In genomic region chr3:114527036-114527644, GRCh38 we compare ENCODE assay signal across 9 cellular contexts.
DNase-seq lines count a peak whose midpoint lies in the region; ATAC-seq, FAIRE-seq and TF ChIP-seq lines count a peak whose summit lies in the region.
"Had no signal": no experiment of that assay in that cellular context is flagged by ENCODE, and none has a peak within 500 bp of the region (broad histone marks: within the 10 kb centered on the region; RNA-seq: fewer than 3 reads in every experiment).

No MANE protein-coding gene starts in this region.

- RAD21 ChIA-PET in GM12878 (lab: Charles Lee; ENCODE audit: unreplicated experiment), result no interaction called here

- intact Hi-C loops in GM12878 (cut with micrococcal nuclease; ENCODE audit: unreplicated experiment) (loop anchor here (10.0 kb wide), 2 partner anchors 142 to 288 kb away; no protein-coding TSS in a partner anchor), left colon (cut with DNase I, micrococcal nuclease) (no loop called here)

- H3K27me3 ChIP-seq in DOHH2 (ENCODE audit: control insufficient read depth, low read length), result no peaks in the 10 kb centered on the region
- no peaks in the 10 kb centered on the region for H3K27me3 ChIP-seq in GM12878 (replicated peaks in 1 of 2; ENCODE audit: control insufficient read depth in 2 of 2, insufficient read depth in 2 of 2, low read length in 1 of 2)

- ATAC-seq in HG03432 (IDR thresholded peaks at IDR 0.05; ENCODE audit: unreplicated experiment) (peak; percentile 59), GM12878 (peak; percentile 70), memory B cell (ENCODE audit: low read depth) (peak; percentile 38), left colon (no peak), esophagus mucosa (no peak)

- H3K4me3 ChIP-seq in DOHH2 (ENCODE audit: low read length) (no peak overlapping the region), GM12878 (no peak overlapping the region)
- H3K4me3 ChIP-seq: skin epidermis had no signal

- no peak overlapping the region for H3K9ac ChIP-seq in GM12878 (ENCODE audit: control insufficient read depth, insufficient read depth, low read length)

- POLR2A ChIA-PET in GM12878 (lab: Charles Lee), result no interaction called here

- peak; percentile 61 for TF ChIP-seq RAD21 in GM12878 (IDR thresholded peaks at IDR 0.05; ENCODE audit: insufficient read depth, low read depth, low read length)

- no peak for TF ChIP-seq EP300 in GM12878 (IDR thresholded peaks at IDR 0.05; ENCODE audit: borderline replicate concordance in 1 of 2, control insufficient read depth in 1 of 2, low read depth in 2 of 2, low read length in 2 of 2)

- H3K27me3 Mint-ChIP-seq in memory B cell, result no peaks in the 10 kb centered on the region

- H3K4me1 ChIP-seq in DOHH2 (ENCODE audit: control insufficient read depth, low read length) (peaks cover 4% of the 10 kb centered on the region), GM12878 (ENCODE audit: control insufficient read depth, insufficient read depth, low read length) (no peaks in the 10 kb centered on the region)

- H3K36me3 ChIP-seq in DOHH2 (ENCODE audit: control insufficient read depth, low read length) (no peaks in the 10 kb centered on the region), GM12878 (ENCODE audit: control insufficient read depth in 2 of 2, insufficient read depth in 2 of 2, low read length in 1 of 2) (no peaks in the 10 kb centered on the region)

- CTCF ChIA-PET in GM12878 (lab: Yijun Ruan, JAX), result interaction anchor here (1.1 to 1.3 kb wide), 7 partner anchors 16 to 58 kb away, joined by 3 to 4 read pairs (median 4); no protein-coding TSS in a partner anchor

- H2AFZ ChIP-seq in GM12878 (ENCODE audit: control insufficient read depth, low read depth, low read length), result no peak overlapping the region

- 50% methylated on average over 1 of the region's 1 CpG for WGBS in GM12878 (ENCODE audit: insufficient coverage, insufficient replicate concordance, low lambda C conversion rate, missing lambda C conversion rate)

- H3K79me2 ChIP-seq in DOHH2 (ENCODE audit: control insufficient read depth, low read length) (no peaks in the 10 kb centered on the region), GM12878 (ENCODE audit: control insufficient read depth, insufficient read depth, low read length) (no peaks in the 10 kb centered on the region)

- no peak overlapping the region for H3K4me2 ChIP-seq in DOHH2 (ENCODE audit: low read length)
- H3K4me2 ChIP-seq in GM12878 (ENCODE audit: control insufficient read depth, insufficient read depth), result no peak overlapping the region

- DNase-seq in GM12878 (ENCODE audit: low read depth, low spot score), result no peak
- DNase-seq in memory B cell (ENCODE audit: low spot score in 2 of 2), result no peak
- DNase-seq in left colon, result no peak
- no peak for DNase-seq in ecto neural progenitor cell (ENCODE audit: low spot score)
- no peak for DNase-seq in activated naive CD4-positive, alpha-beta T cell treated with Interleukin-2 at 50 U/mL for 16 hours

- no TSS peak for BruUV-seq in GM12878 (replicated peaks; lab: Mats Ljungman, UMichigan)

- H3K9me2 ChIP-seq in DOHH2 (replicated peaks; ENCODE audit: control insufficient read depth, low read length), result no peaks in the 10 kb centered on the region

- H3K27ac Mint-ChIP-seq in memory B cell, result no peak overlapping the region

- TF ChIP-seq CTCF in DOHH2 (IDR thresholded peaks at IDR 0.05; ENCODE audit: low read depth, low read length, poor library complexity, severe bottlenecking) (peak; percentile 55), GM12878 (IDR thresholded peaks at IDR 0.05 in 2 of 3, conservative IDR thresholded peaks at IDR 0.05 in 1 of 3; ENCODE audit: control insufficient read depth in 2 of 3, extremely low read depth in 1 of 3, insufficient read depth in 1 of 3, low read depth in 3 of 3, low read length in 3 of 3) (peak; percentile 39 to 65 (median 57); a peak in 5 of 6 replicates)

- in situ Hi-C loops in GM12878 (cut with MboI), result no loop called here

- H3F3A ChIP-seq in DOHH2 (ENCODE audit: control insufficient read depth, insufficient read depth), result no peaks in the 10 kb centered on the region

- H3K4me3 Mint-ChIP-seq in memory B cell, result no peak overlapping the region

- H3K27ac ChIP-seq in DOHH2 (ENCODE audit: low read depth, low read length) (no peak overlapping the region), GM12878 (ENCODE audit: control insufficient read depth, insufficient read depth) (no peak overlapping the region)
- H3K27ac ChIP-seq: skin epidermis had no signal

- H4K20me1 ChIP-seq in DOHH2 (ENCODE audit: control insufficient read depth, insufficient read depth, low read depth, low read length), result no peaks in the 10 kb centered on the region
- H4K20me1 ChIP-seq in GM12878 (ENCODE audit: control insufficient read depth, insufficient read depth), result no peaks in the 10 kb centered on the region

- H3K9me3 ChIP-seq in DOHH2 (ENCODE audit: control insufficient read depth, insufficient read depth, low read length), result no peaks in the 10 kb centered on the region
- H3K9me3 ChIP-seq in GM12878 (replicated peaks; ENCODE audit: control insufficient read depth, insufficient read depth, low read length), result no peaks in the 10 kb centered on the region; the same call in 2 of the 3 replicates

- FAIRE-seq in GM12878 (lab: Jason Lieb, UNC), result peak; percentile 80

- peaks cover 2% of the 10 kb centered on the region for H3K4me1 Mint-ChIP-seq in memory B cell

- TF ChIP-seq POLR2A in GM12878 (IDR thresholded peaks at IDR 0.05; ENCODE audit: low read depth, low read length), result no peak

- SMC1A ChIA-PET in GM12878 (lab: Charles Lee; ENCODE audit: uncharacterized antibody, unreplicated experiment), result interaction anchor here (0.6 kb wide), 1 partner anchor 305 kb away, joined by 4 read pairs; no protein-coding TSS in a partner anchor

- H3K9me3 Mint-ChIP-seq in memory B cell, result no peaks in the 10 kb centered on the region

- H3K36me3 Mint-ChIP-seq in memory B cell, result peaks cover 11% of the 10 kb centered on the region

TF ChIP-seq in GM12878, 131 proteins besides CTCF, POLR2A, EP300 and RAD21:
- no peak for TF ChIP-seq JUNB (IDR thresholded peaks at IDR 0.05)
- no peak for TF ChIP-seq E2F8 (IDR thresholded peaks at IDR 0.05; ENCODE audit: low read depth, partially characterized antibody)
- no peak for TF ChIP-seq CHD4 (IDR thresholded peaks at IDR 0.05)
- no peak for TF ChIP-seq SPI1 (IDR thresholded peaks at IDR 0.05; ENCODE audit: borderline replicate concordance, insufficient read depth, low read depth, low read length)

Comparison
In these comparisons a context has a peak if more than half of its experiments do, and no peak if none do; other contexts are left out.
1. ATAC-seq: peak in HG03432 (single experiment), GM12878 (single experiment) and memory B cell (single experiment); none in left colon (single experiment) and esophagus mucosa (single experiment).